In the genomic region with DNA sequence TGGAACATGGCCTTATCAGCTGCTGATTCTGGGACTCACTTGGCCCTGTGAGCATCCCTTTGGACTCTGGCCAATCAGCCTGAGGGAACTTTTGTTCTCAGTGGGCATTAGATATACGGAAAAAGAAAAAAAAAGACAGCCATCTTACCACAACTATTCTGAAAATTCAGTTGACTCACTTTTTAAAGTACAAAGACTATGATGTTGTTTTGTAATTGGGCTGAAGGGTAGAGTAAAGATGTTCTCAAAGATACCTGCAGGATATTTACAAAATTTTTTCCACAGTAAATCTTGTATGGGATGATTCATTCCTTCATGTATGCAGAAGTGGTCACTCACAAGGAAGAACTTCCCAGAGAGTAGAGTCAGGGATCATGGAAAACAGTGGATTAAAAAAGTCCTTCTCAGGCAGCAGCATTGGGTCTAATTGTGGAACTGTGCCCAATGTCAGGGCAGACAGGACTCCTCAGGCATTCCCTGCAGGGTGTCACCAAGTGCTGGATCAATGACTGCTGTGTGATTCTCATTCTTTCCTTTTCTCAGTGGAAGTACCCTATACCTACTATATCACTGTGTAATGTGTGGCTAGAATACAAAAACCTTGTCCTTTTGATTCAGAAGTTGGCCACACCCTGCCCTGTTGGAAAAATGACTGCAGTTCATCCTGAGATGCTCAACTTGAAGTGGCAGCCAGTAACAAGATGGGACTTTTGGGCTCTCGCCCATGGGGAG, we compare ENCODE assay signal across 13 cellular contexts. TPM values are rescaled to one million over a fixed set of nuclear protein-coding genes. Genes with fewer than 3 reads are reported as not detected.
DNase-seq lines count a peak whose midpoint lies in the region; ATAC-seq and TF ChIP-seq lines count a peak whose summit lies in the region.
"Had no signal": no experiment of that assay in that cellular context is flagged by ENCODE, and none has a peak within 500 bp of the region (broad histone marks: within the 10 kb centered on the region; RNA-seq: fewer than 3 reads in every experiment).

No MANE protein-coding gene starts in this region.

- no peaks in the 10 kb centered on the region for H3K27me3 ChIP-seq in ovary

- POLR2A ChIA-PET in MCF 10A (lab: Yijun Ruan, JAX), result interaction anchor here (0.6 to 5.2 kb wide), 16 partner anchors 11 to 208 kb away, joined by 3 to 59 read pairs (median 4); a partner anchor contains a TSS

- H3K4me3 ChIP-seq in ovary, result no peak overlapping the region

- H3K4me1 ChIP-seq in ovary (ENCODE audit: insufficient read depth), result no peaks in the 10 kb centered on the region

- CTCF ChIA-PET in MCF 10A (lab: Yijun Ruan, JAX), result interaction anchor here (0.7 to 1.8 kb wide), 6 partner anchors 10 to 223 kb away, joined by 4 to 12 read pairs (median 5); no protein-coding TSS in a partner anchor

- TF ChIP-seq POLR2A in ovary (IDR thresholded peaks at IDR 0.05), result no peak

- H3K4me3 Mint-ChIP-seq in MCF 10A (ENCODE audit: unreplicated experiment) (peak overlapping the region; percentile 17), immature natural killer cell (no peak overlapping the region)
- H3K4me3 Mint-ChIP-seq: type B pancreatic cell had no signal

- H3K9me3 Mint-ChIP-seq in MCF 10A (ENCODE audit: unreplicated experiment) (no peaks in the 10 kb centered on the region), immature natural killer cell (peaks cover 0 to 4% (median 0%) of the 10 kb centered on the region in 6 donors)
- H3K9me3 Mint-ChIP-seq: type B pancreatic cell had no signal

- H3K27ac Mint-ChIP-seq in MCF 10A (ENCODE audit: low read depth, unreplicated experiment) (peak overlapping the region; percentile 85), immature natural killer cell (no peak overlapping the region)
- H3K27ac Mint-ChIP-seq: type B pancreatic cell had no signal

- ATAC-seq in HG02852 (IDR thresholded peaks at IDR 0.05; ENCODE audit: unreplicated experiment), result no peak
- ATAC-seq: Panc1 had no signal

- no peak for TF ChIP-seq EP300 in ovary (IDR thresholded peaks at IDR 0.05)

- no peaks in the 10 kb centered on the region for H3K9me3 ChIP-seq in ovary

- H3K36me3 Mint-ChIP-seq in MCF 10A (ENCODE audit: insufficient read depth, unreplicated experiment) (no peaks in the 10 kb centered on the region), immature natural killer cell (no peaks in the 10 kb centered on the region)
- H3K36me3 Mint-ChIP-seq: type B pancreatic cell had no signal

- peak; percentile 90 for DNase-seq in COLO829 (ENCODE audit: low spot score)
- peak; percentile 95 for DNase-seq in LHCN-M2 (ENCODE audit: low read depth)
- DNase-seq in MCF 10A (ENCODE audit: unreplicated experiment), result peak; percentile 99
- DNase-seq in kidney tubule cell (ENCODE audit: low spot score), result peak; percentile 95
- no peak for DNase-seq in activated gamma-delta T cell (lab: John Stamatoyannopoulos, UW)
- DNase-seq in ovary, result no peak
- DNase-seq in immature natural killer cell, result no peak
- DNase-seq: cerebellar nuclear complex, glutamatergic neuron, NCI-H2171 had no signal

- no peak overlapping the region for H3K27ac ChIP-seq in ovary

- WGBS in ovary, 3 donors, result 65 to 79% (median 66%) methylated on average over 2 of the region's 2 CpGs

- H3K27me3 Mint-ChIP-seq in MCF 10A (ENCODE audit: insufficient read depth, unreplicated experiment) (no peaks in the 10 kb centered on the region), immature natural killer cell (ENCODE audit: low read depth in 3 of 3) (peaks cover 0 to 3% (median 0%) of the 10 kb centered on the region in 3 donors)
- H3K27me3 Mint-ChIP-seq: type B pancreatic cell had no signal

- BruUV-seq in MCF 10A (replicated peaks; lab: Mats Ljungman, UMichigan), result no TSS peak

- no peak for TF ChIP-seq CTCF in MCF 10A (IDR thresholded peaks at IDR 0.05; ENCODE audit: unreplicated experiment)
- no peak for TF ChIP-seq CTCF in ovary (IDR thresholded peaks at IDR 0.05)

- H3K4me1 Mint-ChIP-seq in MCF 10A (ENCODE audit: insufficient read depth, unreplicated experiment), result peaks cover 42% of the 10 kb centered on the region
- H3K4me1 Mint-ChIP-seq in immature natural killer cell, result no peaks in the 10 kb centered on the region

- H3K36me3 ChIP-seq in ovary, result no peaks in the 10 kb centered on the region

- intact Hi-C loops in MCF 10A (cut with micrococcal nuclease) (loop anchor here (1.0 kb wide), 1 partner anchor 36 kb away; a partner anchor contains a TSS), ovary (cut with DNase I) (no loop called here)

RNA-seq across cellular contexts. Expression of a gene that starts 35.4 kb away (rescaled TPM):
- not detected in 2 replicates for total RNA-seq in LHCN-M2 (2014; rRNA removed)
- polyA plus RNA-seq in LHCN-M2 (2012), result not detected
- not detected in 2 replicates for total RNA-seq in MCF 10A (2022)
- total RNA-seq in ovary, result 10 to 100 TPM; 11.3 to 28.3 (median 14.5) TPM
- 10 to 100 TPM; 17.6 to 47.1 TPM for polyA plus RNA-seq in ovary
- not detected for polyA plus RNA-seq in immature natural killer cell

RNA-seq across cellular contexts. Expression of a gene that starts 35.8 kb away (rescaled TPM):
- total RNA-seq in LHCN-M2 (2014; rRNA removed) (11.7 and 18.0 TPM in 2 replicates), MCF 10A (2022) (29.8 and 39.7 TPM in 2 replicates), ovary (10 to 100 TPM; 34.2 to 53.0 (median 44.5) TPM)
- 4.3 TPM for polyA plus RNA-seq in LHCN-M2 (2012)
- polyA plus RNA-seq in ovary (10 to 100 TPM; 14.9 to 30.0 TPM), immature natural killer cell (10 to 100 TPM in 2 of 3 donors, 1 to 10 TPM in 1; 9.7 to 65.9 (median 21.6) TPM)

Comparison
In these comparisons a context has a peak if more than half of its experiments do, and no peak if none do; other contexts are left out.
1. DNase-seq: peak in COLO829 (single experiment), LHCN-M2 (single experiment), MCF 10A (single experiment) and kidney tubule cell (single experiment); none in activated gamma-delta T cell (single experiment), ovary (0 of 5) and immature natural killer cell (0 of 3).
2. RNA of a gene that starts 35.4 kb away (total RNA-seq): 11.3 to 28.3 TPM in ovary; not detected in LHCN-M2 and not detected in MCF 10A; every median in the first group is over 10 times any median in the second.